In the genomic region with DNA sequence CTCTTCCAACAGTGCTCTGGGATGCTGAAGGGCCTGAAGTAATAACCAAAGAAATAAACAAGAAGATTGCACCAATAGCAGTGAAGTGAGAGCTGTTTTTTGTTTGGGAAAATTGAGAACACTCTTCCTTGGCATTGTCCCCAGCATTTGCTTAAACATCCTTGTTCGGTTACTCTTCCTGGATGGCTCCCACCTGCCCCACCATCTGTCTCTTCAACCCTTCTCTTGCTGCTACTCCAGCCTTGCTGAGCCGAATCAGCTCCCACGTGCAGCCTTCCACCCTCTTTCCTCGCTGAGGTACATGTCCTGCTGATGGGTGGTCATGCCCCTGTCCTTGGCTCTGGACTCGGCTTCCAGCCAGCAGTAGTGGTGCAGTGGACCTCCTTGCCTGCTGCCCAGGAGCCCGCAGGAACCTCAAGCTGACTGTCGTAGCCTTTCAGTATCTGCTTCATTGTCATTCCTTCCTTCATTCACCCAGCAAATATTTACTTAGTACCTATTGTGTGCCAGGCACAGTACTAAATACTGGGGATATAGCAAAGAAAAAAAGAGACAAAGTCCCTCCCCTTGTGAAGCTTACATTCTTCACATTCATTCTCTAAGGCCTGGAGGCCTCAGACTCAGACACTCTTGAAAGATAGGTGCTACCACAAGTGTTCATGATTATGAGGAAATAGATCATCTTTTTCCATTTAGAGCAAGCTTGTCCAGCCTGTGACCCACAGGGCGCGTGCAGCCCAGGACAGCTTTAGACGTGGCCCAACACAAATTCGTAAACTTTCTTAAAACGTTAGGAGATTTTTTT, we compare ENCODE assay signal across 24 cellular contexts. TPM values are rescaled to one million over a fixed set of nuclear protein-coding genes. Genes with fewer than 3 reads are reported as not detected.
DNase-seq lines count a peak whose midpoint lies in the region; ATAC-seq and TF ChIP-seq lines count a peak whose summit lies in the region.
"Had no signal": no experiment of that assay in that cellular context is flagged by ENCODE, and none has a peak within 500 bp of the region (broad histone marks: within the 10 kb centered on the region; RNA-seq: fewer than 3 reads in every experiment).

No MANE protein-coding gene starts in this region.

- peaks cover 20% of the 10 kb centered on the region for H3K4me1 ChIP-seq in adipocyte (ENCODE audit: control insufficient read depth, insufficient read depth, low read length)
- H3K4me1 ChIP-seq: ascending aorta, colonic mucosa, HAP-1 had no signal

- no peaks in the 10 kb centered on the region for H3K27me3 ChIP-seq in adipocyte (replicated peaks; ENCODE audit: control insufficient read depth, insufficient read depth, low read length)
- H3K27me3 ChIP-seq: ascending aorta, colonic mucosa, thyroid gland had no signal

- no peak overlapping the region for H3K4me3 ChIP-seq in AG10803 (ENCODE audit: low read length)
- no peak overlapping the region for H3K4me3 ChIP-seq in adipocyte (ENCODE audit: low read length)
- H3K4me3 ChIP-seq: ascending aorta, colonic mucosa, GM12878, HAP-1, thyroid gland had no signal

- no peak for TF ChIP-seq CTCF in AG10803 (conservative IDR thresholded peaks at IDR 0.05; ENCODE audit: low read length)

- peaks cover 30% of the 10 kb centered on the region for H3K36me3 ChIP-seq in adipocyte (ENCODE audit: control insufficient read depth, insufficient read depth, low read length, severe bottlenecking)
- H3K36me3 ChIP-seq: colonic mucosa had no signal

- in situ Hi-C loops in G401 (cut with HindIII; ENCODE audit: low sequenced_read_pairs) = no loop called here

- peak; percentile 29 for DNase-seq in AG10803 (ENCODE audit: low read depth)
- DNase-seq in G401 (ENCODE audit: low spot score) = peak; percentile 98
- peak; percentile 18 for DNase-seq in adipocyte (ENCODE audit: low read depth)
- peak; percentile 48 for DNase-seq in islet precursor cell
- no peak for DNase-seq in cortex of kidney (lab: John Stamatoyannopoulos, UW)
- DNase-seq in globus pallidus (ENCODE audit: low spot score) = no peak
- DNase-seq: activated CD4-positive, alpha-beta T cell treated with anti-CD3 and anti-CD28 coated beads, Interleukin-2, amount 10 ng/mL, durations not matched to agents 7 days and 5 days; activated naive CD4-positive, alpha-beta T cell; activated T-cell treated with anti-CD3 and anti-CD28 coated beads for 4 hours; AML-193; colonic mucosa; GF-D8; kidney; NCI-H1417; NCI-H226; Right ventricle myocardium superior; stimulated activated naive CD4-positive, alpha-beta T cell; thyroid gland had no signal

- H3K9me3 ChIP-seq in adipocyte (ENCODE audit: control insufficient read depth, low read length) = no peaks in the 10 kb centered on the region
- H3K9me3 ChIP-seq: ascending aorta, colonic mucosa, HAP-1, thyroid gland had no signal

- no peak for ATAC-seq in HG03025 (IDR thresholded peaks at IDR 0.05; ENCODE audit: low FRiP score, unreplicated experiment)
- no peak for ATAC-seq in HG03520 (IDR thresholded peaks at IDR 0.05; ENCODE audit: unreplicated experiment)
- ATAC-seq: natural killer cell treated with Interleukin-12 subunit alpha and Interleukin-12 subunit beta and Interleukin-15 and Interleukin-18, amount 100 ng/mL, for 72 hours had no signal

- no peak overlapping the region for H3K9ac ChIP-seq in adipocyte (ENCODE audit: low read length)

RNA-seq across cellular contexts. Expression of a gene that starts 17.1 kb away (rescaled TPM):
- 7.1 and 8.2 TPM in 2 replicates for total RNA-seq in G401 (2014; rRNA removed; shearing (Covaris generic))

RNA-seq across cellular contexts. Expression of a gene that starts 56.0 kb away (rescaled TPM):
- total RNA-seq in G401 (2014; rRNA removed; shearing (Covaris generic)) = 8.7 and 9.0 TPM in 2 replicates

Comparison
In these comparisons a context has a peak if more than half of its experiments do, and no peak if none do; other contexts are left out.
1. DNase-seq: peak in AG10803 (single experiment), G401 (single experiment), adipocyte (single experiment) and islet precursor cell (single experiment); none in cortex of kidney (single experiment) and globus pallidus (single experiment).